ENCODE assay signal across 8 cellular contexts in the genomic region with DNA sequence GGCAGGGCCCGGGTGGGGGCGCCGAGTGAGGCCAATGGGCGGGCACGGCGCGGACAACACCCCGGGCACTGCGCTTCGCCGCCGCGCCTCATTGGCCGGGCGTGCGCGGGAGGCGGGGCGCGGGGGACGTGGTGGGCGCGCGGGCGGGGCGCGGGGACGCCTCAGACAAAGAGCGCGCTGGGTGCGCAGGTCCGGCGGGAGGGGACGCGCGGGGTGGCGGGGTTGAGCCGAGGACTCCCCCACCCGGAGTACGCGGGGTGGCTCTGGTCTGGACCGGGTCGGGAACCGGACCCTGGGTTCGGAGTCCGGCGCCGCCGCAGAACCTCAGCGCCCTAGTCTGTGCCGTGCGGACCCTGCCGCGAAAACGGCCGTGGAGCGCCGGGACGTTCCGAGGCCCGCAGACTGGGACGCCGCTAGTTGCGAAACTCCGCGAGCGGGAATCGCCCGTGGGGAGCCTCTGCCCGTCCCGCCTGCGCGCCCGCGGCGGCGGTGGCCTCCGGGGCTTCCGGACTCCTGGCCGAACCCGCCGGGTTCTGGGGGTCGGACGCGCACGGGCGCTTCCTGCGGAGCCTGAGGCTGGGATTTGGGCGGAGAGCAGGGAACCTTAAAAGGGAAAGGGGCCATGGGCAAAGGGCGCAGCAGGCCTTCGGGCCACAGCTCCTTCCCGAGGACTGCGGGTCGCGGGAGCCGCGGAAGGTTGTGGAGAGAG. TPM values are rescaled to one million over a fixed set of nuclear protein-coding genes. Genes with fewer than 3 reads are reported as not detected.
DNase-seq lines count a peak whose midpoint lies in the region; ATAC-seq and TF ChIP-seq lines count a peak whose summit lies in the region.

No MANE protein-coding gene starts in this region.

- ATAC-seq in GM18861 (IDR thresholded peaks at IDR 0.05; ENCODE audit: unreplicated experiment) (peak; percentile 61), HG03064 (IDR thresholded peaks at IDR 0.05; ENCODE audit: low read depth, unreplicated experiment) (peak; percentile 73)

- H3F3A ChIP-seq in smooth muscle cell (ENCODE audit: low read depth) = no peaks in the 10 kb centered on the region

- CTCF ChIA-PET in A673 (lab: Charles Lee) = no interaction called here

- intact Hi-C loops in A673 (cut with micrococcal nuclease; ENCODE audit: unreplicated experiment) = no loop called here

- H3K9me3 ChIP-seq in A673 (ENCODE audit: low read depth, low read length, poor library complexity, severe bottlenecking) (no peaks in the 10 kb centered on the region), smooth muscle cell (replicated peaks; ENCODE audit: low read depth) (no peaks in the 10 kb centered on the region)

- peak overlapping the region; percentile 94 for H3K4me2 ChIP-seq in smooth muscle cell

- H3K79me2 ChIP-seq in smooth muscle cell (ENCODE audit: low read depth) = no peaks in the 10 kb centered on the region

- H2AFZ ChIP-seq in smooth muscle cell (ENCODE audit: low read depth) = peak overlapping the region; percentile 90

- peak overlapping the region; percentile 73 for H3K9ac ChIP-seq in smooth muscle cell (ENCODE audit: low read depth)

- under 1% methylated on average over 63 of the region's 97 CpGs for WGBS in smooth muscle cell (ENCODE audit: low lambda C conversion rate)

- H3K4me3 ChIP-seq in A673 (ENCODE audit: low read depth, low read length, poor library complexity, severe bottlenecking) = peak overlapping the region; percentile 91
- peak overlapping the region; percentile 81 for H3K4me3 ChIP-seq in WI38 (ENCODE audit: low read depth, low read length)
- H3K4me3 ChIP-seq in cardiac fibroblast (replicated peaks in 1 of 2; ENCODE audit: low read depth in 2 of 2, low read length in 2 of 2) = peak overlapping the region; percentile 81 to 83
- peak overlapping the region; percentile 90 for H3K4me3 ChIP-seq in smooth muscle cell

- TF ChIP-seq CTCF in A673 (conservative IDR thresholded peaks at IDR 0.05; ENCODE audit: low read depth, low read length) = no peak
- TF ChIP-seq CTCF in WI38 (IDR thresholded peaks at IDR 0.05; ENCODE audit: low read depth, low read length) = no peak
- no peak for TF ChIP-seq CTCF in cardiac fibroblast (IDR thresholded peaks at IDR 0.05; ENCODE audit: low read depth, low read length)
- TF ChIP-seq CTCF in smooth muscle cell (IDR thresholded peaks at IDR 0.05; ENCODE audit: borderline replicate concordance, insufficient read depth, poor library complexity, severe bottlenecking) = no peak

- H3K36me3 ChIP-seq in A673 (ENCODE audit: insufficient read depth, low read length, poor library complexity, severe bottlenecking) (no peaks in the 10 kb centered on the region), smooth muscle cell (ENCODE audit: low read depth) (no peaks in the 10 kb centered on the region)

- H4K20me1 ChIP-seq in smooth muscle cell (ENCODE audit: low read depth) = peaks cover 31% of the 10 kb centered on the region

- peaks cover 19% of the 10 kb centered on the region for H3K4me1 ChIP-seq in A673 (ENCODE audit: insufficient read depth, low read length, poor library complexity, severe bottlenecking)
- H3K4me1 ChIP-seq in smooth muscle cell (ENCODE audit: low read depth) = peaks cover 8% of the 10 kb centered on the region

- POLR2A ChIA-PET in A673 (lab: Charles Lee; ENCODE audit: low non-redundant PET) = no interaction called here

- DNase-seq in A673 (ENCODE audit: low spot score) = peak; percentile 95
- peak; percentile 96 for DNase-seq in NCI-H2171 (lab: John Stamatoyannopoulos, UW)
- peak; percentile 72 to 88 for DNase-seq in cardiac fibroblast (ENCODE audit: low read depth in 2 of 2)
- peak; percentile 85 for DNase-seq in inferior parietal cortex (ENCODE audit: extremely low spot score)
- peak; percentile 54 for DNase-seq in smooth muscle cell (lab: John Stamatoyannopoulos, UW; ENCODE audit: unreplicated experiment)

- H3K27me3 ChIP-seq in A673 (replicated peaks; ENCODE audit: insufficient read depth, low read depth, low read length, poor library complexity) (no peaks in the 10 kb centered on the region), smooth muscle cell (ENCODE audit: low read depth) (no peaks in the 10 kb centered on the region)

- BruUV-seq in A673 (replicated peaks; lab: Mats Ljungman, UMichigan) = no TSS peak

- H3K27ac ChIP-seq in A673 (ENCODE audit: low read depth, low read length, poor library complexity, severe bottlenecking) (peak overlapping the region; percentile 90), smooth muscle cell (ENCODE audit: low read depth) (no peak overlapping the region)

RNA-seq across cellular contexts. Expression of a gene that starts 0.4 kb away (rescaled TPM):
- total RNA-seq in A673 (2021) (49.3 and 70.1 TPM in 2 replicates), smooth muscle cell (19.9 and 27.5 TPM in 2 replicates)
- 24.9 and 31.8 TPM in 2 replicates for polyA plus RNA-seq in smooth muscle cell

RNA-seq across cellular contexts. Expression of a gene that starts 16.5 kb away (rescaled TPM):
- total RNA-seq in A673 (2021) (not detected in 2 replicates), smooth muscle cell (not detected in 2 replicates)
- polyA plus RNA-seq in smooth muscle cell = 0.59 TPM in 1 of 2 replicates, not detected in the other
